ENCODE assay signal across 8 cellular contexts in genomic region chr16:81616321-81617020, GRCh38.
DNase-seq lines count a peak whose midpoint lies in the region; ATAC-seq and TF ChIP-seq lines count a peak whose summit lies in the region.

No MANE protein-coding gene starts in this region.

- 58 to 62% methylated on average over 17 of the region's 17 CpGs for WGBS in esophagus, 2 donors
- WGBS in transverse colon (ENCODE audit: low coverage in 1 of 2), 2 donors = 70% methylated on average over 17 of the region's 17 CpGs; no CpG with 5 or more reads in 1 of the 2 donors

- H3K4me1 ChIP-seq in esophagus (ENCODE audit: control insufficient read depth in 2 of 2, insufficient read depth in 2 of 2, low read length in 1 of 2) = peaks cover 7 to 47% of the 10 kb centered on the region in 2 donors
- peaks cover 11 to 21% (median 14%) of the 10 kb centered on the region in 4 donors for H3K4me1 ChIP-seq in transverse colon

- POLR2A ChIA-PET in MCF 10A (lab: Yijun Ruan, JAX) = interaction anchor here (0.6 kb wide), 1 partner anchor 115 kb away, joined by 4 read pairs; no protein-coding TSS in a partner anchor

- BruUV-seq in MCF 10A (replicated peaks; lab: Mats Ljungman, UMichigan) = no TSS peak

- H3K4me1 Mint-ChIP-seq in MCF 10A (ENCODE audit: insufficient read depth, unreplicated experiment) = peaks cover 6% of the 10 kb centered on the region

- no peaks in the 10 kb centered on the region for H3K27me3 Mint-ChIP-seq in MCF 10A (ENCODE audit: insufficient read depth, unreplicated experiment)

- TF ChIP-seq POLR2A in transverse colon (IDR thresholded peaks at IDR 0.05) = no peak

- CTCF ChIA-PET in MCF 10A (lab: Yijun Ruan, JAX) = interaction anchor here (0.7 to 1.1 kb wide), 3 partner anchors 14 to 612 kb away, joined by 3 to 7 read pairs (median 5); no protein-coding TSS in a partner anchor

- TF ChIP-seq CTCF in transverse colon (IDR thresholded peaks at IDR 0.05) = no peak
- no peak for TF ChIP-seq CTCF in MCF 10A (IDR thresholded peaks at IDR 0.05; ENCODE audit: unreplicated experiment)

- intact Hi-C loops in transverse colon (cut with DNase I; ENCODE audit: low total_unique reads) (loop anchor here (10.0 kb wide), 1 partner anchor 212 kb away; no protein-coding TSS in a partner anchor), MCF 10A (cut with micrococcal nuclease) (no loop called here)

- in situ Hi-C loops in transverse colon (cut with MboI; ENCODE audit: low pct_ligation_motif_present in 1 of 4, low pct_unique_long_range_greater_than_20kb in 1 of 4, low sequenced_read_pairs in 3 of 4) = loop anchor here in 1 of 4 donors (25.0 kb wide), 1 partner anchor 204 kb away; no protein-coding TSS in a partner anchor

- no peaks in the 10 kb centered on the region for H3K9me3 Mint-ChIP-seq in MCF 10A (ENCODE audit: unreplicated experiment)

- DNase-seq in AG08396 (ENCODE audit: low spot score) (peak; percentile 68), occipital lobe (lab: John Stamatoyannopoulos, UW) (peak; percentile 54), transverse colon (peak; percentile 77), MCF 10A (ENCODE audit: unreplicated experiment) (no peak)
- peak; percentile 19 to 46 (median 42) for DNase-seq in activated CD8-positive, alpha-beta memory T cell treated with anti-CD3 and anti-CD28 coated beads for 48 hours (ENCODE audit: low read depth in 2 of 3, low spot score in 2 of 3)

- H3K36me3 Mint-ChIP-seq in MCF 10A (ENCODE audit: insufficient read depth, unreplicated experiment) = peaks cover 7% of the 10 kb centered on the region

- no peaks in the 10 kb centered on the region for H3K9me3 ChIP-seq in esophagus (ENCODE audit: control insufficient read depth in 2 of 2, insufficient read depth in 1 of 2, low read depth in 1 of 2, low read length in 1 of 2)
- no peaks in the 10 kb centered on the region for H3K9me3 ChIP-seq in transverse colon

- peak overlapping the region; percentile 63 to 84 for H3K27ac ChIP-seq in esophagus (ENCODE audit: low read depth in 2 of 2, low read length in 1 of 2)
- peak overlapping the region; percentile 39 to 72 (median 48) for H3K27ac ChIP-seq in transverse colon

- no peak for TF ChIP-seq EP300 in transverse colon (IDR thresholded peaks at IDR 0.05; ENCODE audit: low read depth)

- ATAC-seq in GM19438 (IDR thresholded peaks at IDR 0.05; ENCODE audit: low read depth, unreplicated experiment) = peak; percentile 86
- peak; percentile 64 for ATAC-seq in HG03565 (IDR thresholded peaks at IDR 0.05; ENCODE audit: unreplicated experiment)

- H3K27me3 ChIP-seq in esophagus (ENCODE audit: control insufficient read depth in 1 of 2, insufficient read depth in 2 of 2, low read length in 2 of 2) (no peaks in the 10 kb centered on the region), transverse colon (no peaks in the 10 kb centered on the region)

- no peak overlapping the region for H3K27ac Mint-ChIP-seq in MCF 10A (ENCODE audit: low read depth, unreplicated experiment)

- H3K36me3 ChIP-seq in esophagus (ENCODE audit: control insufficient read depth in 2 of 2, insufficient read depth in 2 of 2, low read length in 1 of 2) (no peaks in the 10 kb centered on the region), transverse colon (no peaks in the 10 kb centered on the region)

- H3K4me3 ChIP-seq in esophagus (ENCODE audit: low read depth in 1 of 2, low read length in 2 of 2) (no peak overlapping the region), transverse colon (no peak overlapping the region)

- no peak overlapping the region for H3K4me3 Mint-ChIP-seq in MCF 10A (ENCODE audit: unreplicated experiment)
